Comparison of ENCODE assay signal across 2 cellular contexts in the genomic region with DNA sequence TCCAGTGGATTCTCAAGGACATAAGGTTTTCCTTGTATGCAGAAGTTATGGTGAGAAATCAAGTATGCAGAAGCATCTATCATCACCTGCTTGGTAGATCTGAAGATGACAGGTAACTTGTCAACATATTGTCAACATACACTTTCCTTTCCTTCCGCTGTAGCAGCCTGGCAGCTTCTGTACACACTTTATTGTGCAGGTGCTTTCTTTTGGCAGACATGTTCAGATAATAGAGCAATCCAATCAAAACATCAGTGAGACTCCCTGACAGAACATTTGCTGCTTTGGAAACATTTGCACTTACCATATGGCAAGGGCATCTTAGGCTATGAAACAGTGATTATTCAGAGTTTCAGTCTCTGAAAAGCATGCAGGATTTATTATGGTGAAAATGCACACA.
TF ChIP-seq lines count a peak whose summit lies in the region.

No MANE protein-coding gene starts in this region.

TF ChIP-seq in SK-N-SH, 30 proteins besides CTCF, POLR2A, EP300 and RAD21 (continued from another document):
- TF ChIP-seq, protein P1, sequence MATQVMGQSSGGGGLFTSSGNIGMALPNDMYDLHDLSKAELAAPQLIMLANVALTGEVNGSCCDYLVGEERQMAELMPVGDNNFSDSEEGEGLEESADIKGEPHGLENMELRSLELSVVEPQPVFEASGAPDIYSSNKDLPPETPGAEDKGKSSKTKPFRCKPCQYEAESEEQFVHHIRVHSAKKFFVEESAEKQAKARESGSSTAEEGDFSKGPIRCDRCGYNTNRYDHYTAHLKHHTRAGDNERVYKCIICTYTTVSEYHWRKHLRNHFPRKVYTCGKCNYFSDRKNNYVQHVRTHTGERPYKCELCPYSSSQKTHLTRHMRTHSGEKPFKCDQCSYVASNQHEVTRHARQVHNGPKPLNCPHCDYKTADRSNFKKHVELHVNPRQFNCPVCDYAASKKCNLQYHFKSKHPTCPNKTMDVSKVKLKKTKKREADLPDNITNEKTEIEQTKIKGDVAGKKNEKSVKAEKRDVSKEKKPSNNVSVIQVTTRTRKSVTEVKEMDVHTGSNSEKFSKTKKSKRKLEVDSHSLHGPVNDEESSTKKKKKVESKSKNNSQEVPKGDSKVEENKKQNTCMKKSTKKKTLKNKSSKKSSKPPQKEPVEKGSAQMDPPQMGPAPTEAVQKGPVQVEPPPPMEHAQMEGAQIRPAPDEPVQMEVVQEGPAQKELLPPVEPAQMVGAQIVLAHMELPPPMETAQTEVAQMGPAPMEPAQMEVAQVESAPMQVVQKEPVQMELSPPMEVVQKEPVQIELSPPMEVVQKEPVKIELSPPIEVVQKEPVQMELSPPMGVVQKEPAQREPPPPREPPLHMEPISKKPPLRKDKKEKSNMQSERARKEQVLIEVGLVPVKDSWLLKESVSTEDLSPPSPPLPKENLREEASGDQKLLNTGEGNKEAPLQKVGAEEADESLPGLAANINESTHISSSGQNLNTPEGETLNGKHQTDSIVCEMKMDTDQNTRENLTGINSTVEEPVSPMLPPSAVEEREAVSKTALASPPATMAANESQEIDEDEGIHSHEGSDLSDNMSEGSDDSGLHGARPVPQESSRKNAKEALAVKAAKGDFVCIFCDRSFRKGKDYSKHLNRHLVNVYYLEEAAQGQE (IDR thresholded peaks at IDR 0.05; ENCODE audit: low read depth, low read length), result no peak
- no peak for TF ChIP-seq TEAD4 (IDR thresholded peaks at IDR 0.05; ENCODE audit: borderline replicate concordance, insufficient read depth)
- no peak for TF ChIP-seq MEF2A (IDR thresholded peaks at IDR 0.05; ENCODE audit: borderline replicate concordance, low read depth)
- no peak for TF ChIP-seq CHD2 (IDR thresholded peaks at IDR 0.05; ENCODE audit: low read length, partially characterized antibody)
- TF ChIP-seq, protein P2, sequence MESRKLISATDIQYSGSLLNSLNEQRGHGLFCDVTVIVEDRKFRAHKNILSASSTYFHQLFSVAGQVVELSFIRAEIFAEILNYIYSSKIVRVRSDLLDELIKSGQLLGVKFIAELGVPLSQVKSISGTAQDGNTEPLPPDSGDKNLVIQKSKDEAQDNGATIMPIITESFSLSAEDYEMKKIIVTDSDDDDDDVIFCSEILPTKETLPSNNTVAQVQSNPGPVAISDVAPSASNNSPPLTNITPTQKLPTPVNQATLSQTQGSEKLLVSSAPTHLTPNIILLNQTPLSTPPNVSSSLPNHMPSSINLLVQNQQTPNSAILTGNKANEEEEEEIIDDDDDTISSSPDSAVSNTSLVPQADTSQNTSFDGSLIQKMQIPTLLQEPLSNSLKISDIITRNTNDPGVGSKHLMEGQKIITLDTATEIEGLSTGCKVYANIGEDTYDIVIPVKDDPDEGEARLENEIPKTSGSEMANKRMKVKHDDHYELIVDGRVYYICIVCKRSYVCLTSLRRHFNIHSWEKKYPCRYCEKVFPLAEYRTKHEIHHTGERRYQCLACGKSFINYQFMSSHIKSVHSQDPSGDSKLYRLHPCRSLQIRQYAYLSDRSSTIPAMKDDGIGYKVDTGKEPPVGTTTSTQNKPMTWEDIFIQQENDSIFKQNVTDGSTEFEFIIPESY (IDR thresholded peaks at IDR 0.05; ENCODE audit: borderline replicate concordance, low read depth), result no peak
- no peak for TF ChIP-seq EZH2phosphoT487 (IDR thresholded peaks at IDR 0.05; ENCODE audit: borderline replicate concordance, low read depth)
- TF ChIP-seq SIN3A (IDR thresholded peaks at IDR 0.05; ENCODE audit: borderline replicate concordance, low read depth, low read length), result no peak
- TF ChIP-seq, protein P3, sequence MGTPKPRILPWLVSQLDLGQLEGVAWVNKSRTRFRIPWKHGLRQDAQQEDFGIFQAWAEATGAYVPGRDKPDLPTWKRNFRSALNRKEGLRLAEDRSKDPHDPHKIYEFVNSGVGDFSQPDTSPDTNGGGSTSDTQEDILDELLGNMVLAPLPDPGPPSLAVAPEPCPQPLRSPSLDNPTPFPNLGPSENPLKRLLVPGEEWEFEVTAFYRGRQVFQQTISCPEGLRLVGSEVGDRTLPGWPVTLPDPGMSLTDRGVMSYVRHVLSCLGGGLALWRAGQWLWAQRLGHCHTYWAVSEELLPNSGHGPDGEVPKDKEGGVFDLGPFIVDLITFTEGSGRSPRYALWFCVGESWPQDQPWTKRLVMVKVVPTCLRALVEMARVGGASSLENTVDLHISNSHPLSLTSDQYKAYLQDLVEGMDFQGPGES (IDR thresholded peaks at IDR 0.05; ENCODE audit: low read depth, low read length), result no peak
TF ChIP-seq in SK-N-SH: peak in this region for 0.

TF ChIP-seq in SK-N-SH treated with all-trans-retinoic acid at 6 μM for 48 hours, 23 proteins besides CTCF, POLR2A, EP300 and RAD21 (continued from another document):
- TF ChIP-seq TOX (CRISPR knock-in tag; IDR thresholded peaks at IDR 0.05; ENCODE audit: borderline replicate concordance) (no peak), ARNTL (CRISPR knock-in tag; IDR thresholded peaks at IDR 0.05; ENCODE audit: borderline replicate concordance, low read depth) (no peak), BACH2 (CRISPR knock-in tag; IDR thresholded peaks at IDR 0.05; ENCODE audit: borderline replicate concordance) (no peak)
- TF ChIP-seq, protein P4, sequence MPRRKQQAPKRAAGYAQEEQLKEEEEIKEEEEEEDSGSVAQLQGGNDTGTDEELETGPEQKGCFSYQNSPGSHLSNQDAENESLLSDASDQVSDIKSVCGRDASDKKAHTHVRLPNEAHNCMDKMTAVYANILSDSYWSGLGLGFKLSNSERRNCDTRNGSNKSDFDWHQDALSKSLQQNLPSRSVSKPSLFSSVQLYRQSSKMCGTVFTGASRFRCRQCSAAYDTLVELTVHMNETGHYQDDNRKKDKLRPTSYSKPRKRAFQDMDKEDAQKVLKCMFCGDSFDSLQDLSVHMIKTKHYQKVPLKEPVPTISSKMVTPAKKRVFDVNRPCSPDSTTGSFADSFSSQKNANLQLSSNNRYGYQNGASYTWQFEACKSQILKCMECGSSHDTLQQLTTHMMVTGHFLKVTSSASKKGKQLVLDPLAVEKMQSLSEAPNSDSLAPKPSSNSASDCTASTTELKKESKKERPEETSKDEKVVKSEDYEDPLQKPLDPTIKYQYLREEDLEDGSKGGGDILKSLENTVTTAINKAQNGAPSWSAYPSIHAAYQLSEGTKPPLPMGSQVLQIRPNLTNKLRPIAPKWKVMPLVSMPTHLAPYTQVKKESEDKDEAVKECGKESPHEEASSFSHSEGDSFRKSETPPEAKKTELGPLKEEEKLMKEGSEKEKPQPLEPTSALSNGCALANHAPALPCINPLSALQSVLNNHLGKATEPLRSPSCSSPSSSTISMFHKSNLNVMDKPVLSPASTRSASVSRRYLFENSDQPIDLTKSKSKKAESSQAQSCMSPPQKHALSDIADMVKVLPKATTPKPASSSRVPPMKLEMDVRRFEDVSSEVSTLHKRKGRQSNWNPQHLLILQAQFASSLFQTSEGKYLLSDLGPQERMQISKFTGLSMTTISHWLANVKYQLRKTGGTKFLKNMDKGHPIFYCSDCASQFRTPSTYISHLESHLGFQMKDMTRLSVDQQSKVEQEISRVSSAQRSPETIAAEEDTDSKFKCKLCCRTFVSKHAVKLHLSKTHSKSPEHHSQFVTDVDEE (CRISPR knock-in tag; IDR thresholded peaks at IDR 0.05), result no peak
- TF ChIP-seq, protein P5, sequence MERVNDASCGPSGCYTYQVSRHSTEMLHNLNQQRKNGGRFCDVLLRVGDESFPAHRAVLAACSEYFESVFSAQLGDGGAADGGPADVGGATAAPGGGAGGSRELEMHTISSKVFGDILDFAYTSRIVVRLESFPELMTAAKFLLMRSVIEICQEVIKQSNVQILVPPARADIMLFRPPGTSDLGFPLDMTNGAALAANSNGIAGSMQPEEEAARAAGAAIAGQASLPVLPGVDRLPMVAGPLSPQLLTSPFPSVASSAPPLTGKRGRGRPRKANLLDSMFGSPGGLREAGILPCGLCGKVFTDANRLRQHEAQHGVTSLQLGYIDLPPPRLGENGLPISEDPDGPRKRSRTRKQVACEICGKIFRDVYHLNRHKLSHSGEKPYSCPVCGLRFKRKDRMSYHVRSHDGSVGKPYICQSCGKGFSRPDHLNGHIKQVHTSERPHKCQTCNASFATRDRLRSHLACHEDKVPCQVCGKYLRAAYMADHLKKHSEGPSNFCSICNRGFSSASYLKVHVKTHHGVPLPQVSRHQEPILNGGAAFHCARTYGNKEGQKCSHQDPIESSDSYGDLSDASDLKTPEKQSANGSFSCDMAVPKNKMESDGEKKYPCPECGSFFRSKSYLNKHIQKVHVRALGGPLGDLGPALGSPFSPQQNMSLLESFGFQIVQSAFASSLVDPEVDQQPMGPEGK (CRISPR knock-in tag; IDR thresholded peaks at IDR 0.05; ENCODE audit: borderline replicate concordance), result no peak
